Comparison of ENCODE assay signal across 1 cellular context in genomic region chr1:207868769-207869721, GRCh38.
A peak's percentile ranks its signal among the peaks of the same experiment; 100 is the strongest.
TF ChIP-seq lines count a peak whose summit lies in the region.

No MANE protein-coding gene starts in this region.

TF ChIP-seq in SK-N-SH, 30 proteins besides CTCF, POLR2A, EP300 and RAD21 (continued from another document):
- no peak for TF ChIP-seq RFX5 (IDR thresholded peaks at IDR 0.05; ENCODE audit: low read length)
- TF ChIP-seq EZH2phosphoT487 (IDR thresholded peaks at IDR 0.05; ENCODE audit: borderline replicate concordance, low read depth) = no peak
- no peak for TF ChIP-seq TCF12 (IDR thresholded peaks at IDR 0.05)
- TF ChIP-seq RCOR1 (IDR thresholded peaks at IDR 0.05; ENCODE audit: low read length) = peak; percentile 52; the same call in 1 of the 2 replicates
- TF ChIP-seq REST (IDR thresholded peaks at IDR 0.05; ENCODE audit: low read depth, low read length) = no peak
- TF ChIP-seq NRF1 (IDR thresholded peaks at IDR 0.05; ENCODE audit: low read depth, low read length) = peak; percentile 59
- no peak for TF ChIP-seq FOXJ3 (CRISPR knock-in tag; IDR thresholded peaks at IDR 0.05)
TF ChIP-seq in SK-N-SH: peak in this region for 5.
